26 cellular contexts compared by ENCODE assay signal in the genomic region with DNA sequence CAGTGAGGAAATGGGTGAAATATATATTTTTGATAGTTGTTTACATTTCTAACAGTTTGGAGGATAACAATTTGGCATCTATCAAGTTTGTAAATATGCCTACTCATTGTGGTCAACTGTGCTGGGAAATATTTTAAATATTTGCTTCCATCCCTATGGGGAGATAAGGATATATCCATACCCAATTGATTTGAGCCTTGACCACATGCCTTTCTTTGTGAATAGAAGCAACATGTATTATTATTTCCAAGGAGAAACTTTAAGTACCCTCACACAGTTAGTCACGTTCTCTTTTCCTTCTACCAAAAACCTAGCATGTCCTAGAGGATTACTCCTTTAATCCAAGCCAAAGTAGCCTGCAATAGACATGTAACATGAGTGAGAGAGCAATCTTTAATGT.
A peak's percentile ranks its signal among the peaks of the same experiment; 100 is the strongest.
DNase-seq lines count a peak whose midpoint lies in the region; ATAC-seq, FAIRE-seq and TF ChIP-seq lines count a peak whose summit lies in the region.
"Had no signal": no experiment of that assay in that cellular context is flagged by ENCODE, and none has a peak within 500 bp of the region (broad histone marks: within the 10 kb centered on the region; RNA-seq: fewer than 3 reads in every experiment).

No MANE protein-coding gene starts in this region.

- H3K9me3 Mint-ChIP-seq in astrocyte (ENCODE audit: unreplicated experiment) (peaks cover 4% of the 10 kb centered on the region), mesothelial cell of epicardium (peaks cover 9% of the 10 kb centered on the region)
- H3K9me3 Mint-ChIP-seq: effector memory CD8-positive, alpha-beta T cell; neural crest cell had no signal

- H3K27me3 Mint-ChIP-seq in astrocyte (ENCODE audit: low read depth, unreplicated experiment) (no peaks in the 10 kb centered on the region), mesothelial cell of epicardium (ENCODE audit: low read depth) (no peaks in the 10 kb centered on the region)
- H3K27me3 Mint-ChIP-seq: effector memory CD8-positive, alpha-beta T cell had no signal

- TF ChIP-seq CTCF in astrocyte (IDR thresholded peaks at IDR 0.05; ENCODE audit: insufficient read depth, low read depth, low read length) (no peak), fibroblast of villous mesenchyme (IDR thresholded peaks at IDR 0.05; ENCODE audit: insufficient read depth, low read depth, low read length) (no peak), mesothelial cell of epicardium (IDR thresholded peaks at IDR 0.05; ENCODE audit: unreplicated experiment) (no peak)

- peak overlapping the region; percentile 10 for H2AFZ ChIP-seq in astrocyte (ENCODE audit: low read depth, low read length)

- FAIRE-seq in astrocyte (lab: Jason Lieb, UNC) = peak; percentile 37
- FAIRE-seq: A204.1, GM12878, small intestine had no signal

- H3K4me3 ChIP-seq in astrocyte (ENCODE audit: insufficient read depth, low read depth, low read length) (no peak overlapping the region), fibroblast of villous mesenchyme (ENCODE audit: low read depth, low read length) (no peak overlapping the region)
- H3K4me3 ChIP-seq: GM12878, prostate gland, upper lobe of right lung had no signal

- H3K36me3 Mint-ChIP-seq in astrocyte (ENCODE audit: low read depth, unreplicated experiment) = no peaks in the 10 kb centered on the region
- peaks cover 1% of the 10 kb centered on the region for H3K36me3 Mint-ChIP-seq in mesothelial cell of epicardium

- H3K36me3 ChIP-seq in astrocyte (ENCODE audit: insufficient read depth, low read length) = no peaks in the 10 kb centered on the region
- H3K36me3 ChIP-seq: prostate gland, upper lobe of right lung had no signal

- H3K4me1 Mint-ChIP-seq in astrocyte (ENCODE audit: low read depth, unreplicated experiment) (peaks cover 7% of the 10 kb centered on the region), mesothelial cell of epicardium (peaks cover 14% of the 10 kb centered on the region)

- peak overlapping the region; percentile 93 for H3K27ac Mint-ChIP-seq in astrocyte (ENCODE audit: unreplicated experiment)
- no peak overlapping the region for H3K27ac Mint-ChIP-seq in mesothelial cell of epicardium
- H3K27ac Mint-ChIP-seq: effector memory CD8-positive, alpha-beta T cell had no signal

- H3K79me2 ChIP-seq in astrocyte (ENCODE audit: insufficient read depth, low read length) = no peaks in the 10 kb centered on the region

- H3K9me3 ChIP-seq in astrocyte (ENCODE audit: insufficient read depth, low read depth, low read length) = no peaks in the 10 kb centered on the region
- H3K9me3 ChIP-seq: prostate gland, upper lobe of right lung had no signal

- peak overlapping the region; percentile 42 for H3K27ac ChIP-seq in astrocyte (ENCODE audit: low read depth, low read length)
- H3K27ac ChIP-seq: C4-2B, HL-60, prostate gland, upper lobe of right lung, VCaP had no signal

- H3K4me3 Mint-ChIP-seq in astrocyte (ENCODE audit: unreplicated experiment) (no peak overlapping the region), mesothelial cell of epicardium (no peak overlapping the region)
- H3K4me3 Mint-ChIP-seq: effector memory CD8-positive, alpha-beta T cell; neural crest cell had no signal

- H4K20me1 ChIP-seq in astrocyte (ENCODE audit: insufficient read depth, low read length) = no peaks in the 10 kb centered on the region

- H3K9ac ChIP-seq in astrocyte (ENCODE audit: low read length) = no peak overlapping the region

- ATAC-seq in HG03342 (IDR thresholded peaks at IDR 0.05; ENCODE audit: unreplicated experiment) = no peak
- no peak for ATAC-seq in GM18517 (IDR thresholded peaks at IDR 0.05; ENCODE audit: unreplicated experiment)
- ATAC-seq in HG02970 (IDR thresholded peaks at IDR 0.05; ENCODE audit: low FRiP score, unreplicated experiment) = no peak
- ATAC-seq: effector memory CD8-positive, alpha-beta T cell; GM12878; HCT116; upper lobe of right lung had no signal

- no peaks in the 10 kb centered on the region for H3K27me3 ChIP-seq in astrocyte (ENCODE audit: insufficient read depth, low read length)
- H3K27me3 ChIP-seq: upper lobe of right lung had no signal

- no peak overlapping the region for H3K4me2 ChIP-seq in astrocyte (ENCODE audit: low read length)

- DNase-seq in A172 (ENCODE audit: low spot score) (peak; percentile 70), LHCN-M2 (ENCODE audit: low read depth) (peak; percentile 53), astrocyte (ENCODE audit: low read depth) (peak; percentile 48), fibroblast of villous mesenchyme (ENCODE audit: low read depth) (peak; percentile 78), mesothelial cell of epicardium (ENCODE audit: low spot score in 2 of 2, unreplicated experiment in 2 of 2) (no peak)
- DNase-seq: activated gamma-delta T cell treated with Interleukin-2 at 50 U/mL for 16 hours; amygdala; effector memory CD8-positive, alpha-beta T cell; foreskin fibroblast; kidney glomerular epithelial cell; midbrain; NCI-H187; small intestine; stimulated activated CD4-positive, alpha-beta T cell treated with anti-CD3 and anti-CD28 coated beads, Interleukin-4, amount 100 ng/mL, for 24 hours; upper lobe of right lung had no signal

- no peaks in the 10 kb centered on the region for H3K4me1 ChIP-seq in astrocyte (ENCODE audit: insufficient read depth, low read length)
- H3K4me1 ChIP-seq: prostate gland, upper lobe of right lung had no signal

Comparison
In these comparisons a context has a peak if more than half of its experiments do, and no peak if none do; other contexts are left out.
1. DNase-seq: peak in A172 (single experiment), LHCN-M2 (single experiment), astrocyte (single experiment) and fibroblast of villous mesenchyme (single experiment); none in mesothelial cell of epicardium (0 of 2).